ENCODE assay signal across 24 cellular contexts in the genomic region with DNA sequence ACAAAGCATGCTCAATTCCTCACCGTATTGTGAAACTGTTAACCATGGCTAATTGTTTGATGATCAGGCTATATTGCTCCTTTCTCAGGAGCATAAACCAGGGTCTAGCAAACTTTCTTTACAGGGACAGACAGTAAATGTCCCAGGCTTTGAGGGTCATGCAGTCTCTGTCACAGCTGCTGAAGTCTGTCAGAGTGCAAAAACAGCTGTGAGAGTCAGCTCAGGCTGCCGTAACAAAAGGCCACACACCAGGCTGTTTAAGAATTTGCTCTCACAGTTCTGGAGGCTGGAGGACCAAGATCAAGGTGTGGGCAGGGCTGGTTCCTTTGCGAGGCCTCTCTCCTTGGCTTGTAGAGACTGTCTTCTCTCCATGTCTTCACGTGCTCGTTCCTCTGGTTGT.
"Had no signal": no experiment of that assay in that cellular context is flagged by ENCODE, and none has a peak within 500 bp of the region (broad histone marks: within the 10 kb centered on the region; RNA-seq: fewer than 3 reads in every experiment).

No MANE protein-coding gene starts in this region.

- H3K4me3 ChIP-seq: lower lobe of right lung, pancreas, right atrium auricular region, smooth muscle cell, tibial nerve, uterus had no signal

- H3K36me3 ChIP-seq: lower lobe of right lung, pancreas, uterus had no signal

- FAIRE-seq: keratinocyte, pancreas had no signal

- H3K27ac ChIP-seq: lower lobe of right lung, pancreas, right atrium auricular region, tibial nerve, uterus had no signal

- ATAC-seq: left cardiac atrium; left lobe of liver; lower lobe of right lung; naive thymus-derived CD8-positive, alpha-beta T cell; pancreas; sciatic nerve; stimulated activated memory B cell treated with anti-CD40 and anti-IgM and Interleukin-4, amounts not matched to agents 10 μg/mL and 1 μg/mL and 100 μg/mL, for 72 hours; stimulated activated naive CD8-positive, alpha-beta T cell treated with anti-CD3 and anti-CD28 coated beads, Interleukin-15, amount 100 ng/mL, for 72 hours had no signal

- H3K4me2 ChIP-seq: smooth muscle cell had no signal

- DNase-seq: hippocampal formation; kidney glomerular epithelial cell; left cardiac atrium; lower lobe of right lung; mammary epithelial cell; mesenchymal stem cell; naive thymus-derived CD8-positive, alpha-beta T cell; nucleus accumbens; pancreas; stimulated activated CD4-positive, alpha-beta T cell treated with anti-CD3 and anti-CD28 coated beads, Interleukin-1b, Interleukin-23, amount 100 ng/mL, for 48 hours; stimulated activated CD4-positive, alpha-beta T cell treated with anti-CD3 and anti-CD28 coated beads, Interleukin-2, amount 100 ng/mL, for 48 hours; stimulated activated CD4-positive, alpha-beta T cell treated with anti-CD3 and anti-CD28 coated beads, Interleukin-4, amount 100 ng/mL, for 4 hours; stimulated activated CD8-positive, alpha-beta memory T cell treated with anti-CD3 and anti-CD28 coated beads, Interleukin-4, amount 100 ng/mL, for 48 hours; stimulated activated naive CD4-positive, alpha-beta T cell treated with Interleukin-2 at 50 U/mL for 16 hours; stimulated activated naive CD8-positive, alpha-beta T cell treated with anti-CD3 and anti-CD28 coated beads, Interleukin-15, amount 100 ng/mL, for 72 hours; substantia nigra; uterus had no signal

- H3K4me1 ChIP-seq: lower lobe of right lung, pancreas, right atrium auricular region, tibial nerve, uterus had no signal

- H3K27me3 ChIP-seq: pancreas, right atrium auricular region, tibial nerve, uterus had no signal

- H3K9me3 ChIP-seq: lower lobe of right lung, pancreas, right atrium auricular region, tibial nerve, uterus had no signal
